Comparison of ENCODE assay signal across 10 cellular contexts in genomic region chr9:134130503-134131375, GRCh38. TPM values are rescaled to one million over a fixed set of nuclear protein-coding genes. Genes with fewer than 3 reads are reported as not detected.
DNase-seq lines count a peak whose midpoint lies in the region; ATAC-seq and TF ChIP-seq lines count a peak whose summit lies in the region.
"Had no signal": no experiment of that assay in that cellular context is flagged by ENCODE, and none has a peak within 500 bp of the region (broad histone marks: within the 10 kb centered on the region; RNA-seq: fewer than 3 reads in every experiment).

No MANE protein-coding gene starts in this region.

- peak overlapping the region; percentile 43 for H3K4me3 ChIP-seq in coronary artery
- no peak overlapping the region for H3K4me3 ChIP-seq in right lobe of liver

- TF ChIP-seq POLR2A in right lobe of liver (IDR thresholded peaks at IDR 0.05) = peak; percentile 17

- intact Hi-C loops in right lobe of liver (cut with DNase I) = no loop called here
- intact Hi-C loops in posterior vena cava (cut with DNase I) = no loop called here
- intact Hi-C loops in activated CD8-positive, alpha-beta T cell treated with anti-CD3 and anti-CD28 coated beads for 36 hours (cut with micrococcal nuclease) = no loop called here

- 53% methylated on average over 11 of the region's 23 CpGs for WGBS in right lobe of liver (ENCODE audit: insufficient coverage, low coverage, low lambda C conversion rate, missing lambda C conversion rate)

- TF ChIP-seq CTCF in coronary artery (IDR thresholded peaks at IDR 0.05) = no peak
- no peak for TF ChIP-seq CTCF in right lobe of liver (IDR thresholded peaks at IDR 0.05)
- TF ChIP-seq CTCF in activated CD8-positive, alpha-beta T cell treated with anti-CD3 and anti-CD28 coated beads for 36 hours (IDR thresholded peaks at IDR 0.05) = no peak

- ATAC-seq in right lobe of liver = peak; percentile 43 to 71 (median 64)
- no peak for ATAC-seq in activated CD8-positive, alpha-beta T cell treated with anti-CD3 and anti-CD28 coated beads for 36 hours
- no peak for ATAC-seq in GM21825 (IDR thresholded peaks at IDR 0.05; ENCODE audit: unreplicated experiment)

- no peaks in the 10 kb centered on the region for H3K9me3 ChIP-seq in right lobe of liver

- no peak overlapping the region for H3K27ac Mint-ChIP-seq in activated CD8-positive, alpha-beta T cell treated with anti-CD3 and anti-CD28 coated beads for 36 hours

- H3K36me3 Mint-ChIP-seq in activated CD8-positive, alpha-beta T cell treated with anti-CD3 and anti-CD28 coated beads for 36 hours (ENCODE audit: low read depth) = no peaks in the 10 kb centered on the region

- no peaks in the 10 kb centered on the region for H3K36me3 ChIP-seq in right lobe of liver

- no peaks in the 10 kb centered on the region for H3K27me3 Mint-ChIP-seq in activated CD8-positive, alpha-beta T cell treated with anti-CD3 and anti-CD28 coated beads for 36 hours

- no peaks in the 10 kb centered on the region for H3K27me3 ChIP-seq in right lobe of liver

- no peak overlapping the region for H3K4me3 Mint-ChIP-seq in activated CD8-positive, alpha-beta T cell treated with anti-CD3 and anti-CD28 coated beads for 36 hours

- H3K27ac ChIP-seq in coronary artery = peak overlapping the region in 1 of 2 donors; percentile 75
- H3K27ac ChIP-seq in right lobe of liver = peak overlapping the region in 1 of 3 donors; percentile 13

- CTCF ChIA-PET in activated CD8-positive, alpha-beta T cell treated with anti-CD3 and anti-CD28 coated beads for 36 hours (lab: Charles Lee) = no interaction called here

- peaks cover 0 to 4% (median 0%) of the 10 kb centered on the region in 4 donors for H3K4me1 ChIP-seq in right lobe of liver

- no peaks in the 10 kb centered on the region for H3K9me3 Mint-ChIP-seq in activated CD8-positive, alpha-beta T cell treated with anti-CD3 and anti-CD28 coated beads for 36 hours

- DNase-seq in NCI-H187 (lab: John Stamatoyannopoulos, UW) (peak; percentile 10 to 53), NCI-H187 treated with DMSO at 0.1 percent for 48 hours (lab: John Stamatoyannopoulos, UW) (no peak), coronary artery (ENCODE audit: low spot score) (peak; percentile 84), right lobe of liver (peak; percentile 77 to 82 (median 78)), ureter (ENCODE audit: low spot score) (peak; percentile 86), posterior vena cava (ENCODE audit: low spot score) (no peak)
- no peak for DNase-seq in activated CD8-positive, alpha-beta T cell treated with anti-CD3 and anti-CD28 coated beads for 36 hours
- DNase-seq: activated T-cell treated with anti-CD3 and anti-CD28 coated beads, Interleukin-2, amount 50 U/mL, for 1 hour; RPMI8226 had no signal

- POLR2A ChIA-PET in activated CD8-positive, alpha-beta T cell treated with anti-CD3 and anti-CD28 coated beads for 36 hours (lab: Charles Lee) = no interaction called here

- H3K4me1 Mint-ChIP-seq in activated CD8-positive, alpha-beta T cell treated with anti-CD3 and anti-CD28 coated beads for 36 hours (ENCODE audit: low read depth) = peaks cover 11% of the 10 kb centered on the region

RNA-seq across cellular contexts. Expression of gene WDR5, which starts 5.1 kb away (rescaled TPM):
- total RNA-seq in right lobe of liver (10 to 100 TPM; 16.6 to 24.0 (median 19.9) TPM), ureter (30.6 TPM), posterior vena cava (10 to 100 TPM; 17.0 to 17.1 TPM)
- 10 to 100 TPM; 50.9 to 53.3 TPM for total RNA-seq in activated CD8-positive, alpha-beta T cell treated with anti-CD3 and anti-CD28 coated beads for 36 hours

RNA-seq across cellular contexts. Expression of gene RNU6ATAC, which starts 33.6 kb away (rescaled TPM):
- 10 to 100 TPM in 4 of 6 experiments, not detected in 2; 17.4 to 91.1 (median 42.6) TPM for total RNA-seq in right lobe of liver
- total RNA-seq in ureter = 13.6 TPM
- total RNA-seq in posterior vena cava = 100 to 1,000 TPM; 327 to 473 TPM
- 10 to 100 TPM; 17.5 to 26.8 TPM for total RNA-seq in activated CD8-positive, alpha-beta T cell treated with anti-CD3 and anti-CD28 coated beads for 36 hours

Comparison
In these comparisons a context has a peak if more than half of its experiments do, and no peak if none do; other contexts are left out.
1. DNase-seq: peak in NCI-H187 (2 of 2), coronary artery (single experiment), right lobe of liver (3 of 3) and ureter (single experiment); none in NCI-H187 treated with DMSO at 0.1 percent for 48 hours (single experiment), posterior vena cava (single experiment) and activated CD8-positive, alpha-beta T cell treated with anti-CD3 and anti-CD28 coated beads for 36 hours (single experiment).
2. ATAC-seq: peak in right lobe of liver (4 of 4); none in activated CD8-positive, alpha-beta T cell treated with anti-CD3 and anti-CD28 coated beads for 36 hours (single experiment) and GM21825 (single experiment).